8 cellular contexts compared by ENCODE assay signal in the genomic region with DNA sequence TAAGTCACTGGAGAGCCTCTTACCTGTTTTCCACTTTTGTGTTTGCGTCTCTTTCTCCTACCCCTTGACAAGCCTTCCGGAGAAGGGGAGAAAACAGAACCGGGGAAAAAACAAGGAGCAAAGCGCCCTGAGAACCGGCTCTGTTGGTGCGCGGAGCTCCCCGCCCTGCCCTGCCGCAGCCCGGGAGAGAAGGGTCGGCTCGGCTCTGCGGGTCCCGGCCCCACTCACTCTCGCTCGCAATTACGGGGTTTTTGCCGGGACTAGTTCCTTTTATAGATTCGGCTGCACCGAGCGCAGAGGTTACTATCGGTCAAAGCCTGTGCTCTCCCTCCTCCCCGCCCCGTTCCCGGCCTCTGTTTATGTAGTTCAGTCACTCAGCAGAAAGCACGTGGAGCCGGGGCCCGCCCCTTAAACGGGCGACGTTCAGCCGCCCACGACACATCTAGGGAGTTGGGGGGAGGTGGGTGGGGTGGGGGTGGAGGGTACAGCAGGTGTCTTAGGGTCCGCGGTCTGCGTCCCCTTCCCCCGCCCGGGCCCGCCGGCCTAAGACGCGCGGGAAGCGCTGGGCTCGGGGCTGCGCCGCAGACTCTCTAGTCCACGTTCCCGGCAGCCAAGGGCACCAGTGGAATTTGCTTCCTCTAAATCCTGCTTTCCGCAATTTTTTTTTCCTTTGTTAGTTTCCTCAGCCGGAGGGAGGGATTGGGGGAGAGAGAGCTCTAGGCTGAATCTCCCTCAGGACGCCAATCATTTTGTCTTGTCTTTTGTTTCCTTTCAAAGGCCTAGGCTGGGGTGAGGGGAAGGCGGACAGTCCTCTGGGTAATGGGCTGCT. TPM values are rescaled to one million over a fixed set of nuclear protein-coding genes. Genes with fewer than 3 reads are reported as not detected.
A peak's percentile ranks its signal among the peaks of the same experiment; 100 is the strongest.
DNase-seq lines count a peak whose midpoint lies in the region; ATAC-seq, FAIRE-seq and TF ChIP-seq lines count a peak whose summit lies in the region.

A gene with protein sequence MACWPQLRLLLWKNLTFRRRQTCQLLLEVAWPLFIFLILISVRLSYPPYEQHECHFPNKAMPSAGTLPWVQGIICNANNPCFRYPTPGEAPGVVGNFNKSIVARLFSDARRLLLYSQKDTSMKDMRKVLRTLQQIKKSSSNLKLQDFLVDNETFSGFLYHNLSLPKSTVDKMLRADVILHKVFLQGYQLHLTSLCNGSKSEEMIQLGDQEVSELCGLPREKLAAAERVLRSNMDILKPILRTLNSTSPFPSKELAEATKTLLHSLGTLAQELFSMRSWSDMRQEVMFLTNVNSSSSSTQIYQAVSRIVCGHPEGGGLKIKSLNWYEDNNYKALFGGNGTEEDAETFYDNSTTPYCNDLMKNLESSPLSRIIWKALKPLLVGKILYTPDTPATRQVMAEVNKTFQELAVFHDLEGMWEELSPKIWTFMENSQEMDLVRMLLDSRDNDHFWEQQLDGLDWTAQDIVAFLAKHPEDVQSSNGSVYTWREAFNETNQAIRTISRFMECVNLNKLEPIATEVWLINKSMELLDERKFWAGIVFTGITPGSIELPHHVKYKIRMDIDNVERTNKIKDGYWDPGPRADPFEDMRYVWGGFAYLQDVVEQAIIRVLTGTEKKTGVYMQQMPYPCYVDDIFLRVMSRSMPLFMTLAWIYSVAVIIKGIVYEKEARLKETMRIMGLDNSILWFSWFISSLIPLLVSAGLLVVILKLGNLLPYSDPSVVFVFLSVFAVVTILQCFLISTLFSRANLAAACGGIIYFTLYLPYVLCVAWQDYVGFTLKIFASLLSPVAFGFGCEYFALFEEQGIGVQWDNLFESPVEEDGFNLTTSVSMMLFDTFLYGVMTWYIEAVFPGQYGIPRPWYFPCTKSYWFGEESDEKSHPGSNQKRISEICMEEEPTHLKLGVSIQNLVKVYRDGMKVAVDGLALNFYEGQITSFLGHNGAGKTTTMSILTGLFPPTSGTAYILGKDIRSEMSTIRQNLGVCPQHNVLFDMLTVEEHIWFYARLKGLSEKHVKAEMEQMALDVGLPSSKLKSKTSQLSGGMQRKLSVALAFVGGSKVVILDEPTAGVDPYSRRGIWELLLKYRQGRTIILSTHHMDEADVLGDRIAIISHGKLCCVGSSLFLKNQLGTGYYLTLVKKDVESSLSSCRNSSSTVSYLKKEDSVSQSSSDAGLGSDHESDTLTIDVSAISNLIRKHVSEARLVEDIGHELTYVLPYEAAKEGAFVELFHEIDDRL (N-terminal part only) (minus strand): TSS at position 244 of the 829 bp plus-strand sequence. CDS start 24,476 bp downstream, outside the sequence.

- no peak within 1 kb of the TSS for H3K27ac Mint-ChIP-seq in natural killer cell treated with Interleukin-12 subunit alpha and Interleukin-12 subunit beta and Interleukin-15 and Interleukin-18, amount 100 ng/mL, for 72 hours
- H3K27ac Mint-ChIP-seq in stimulated activated naive CD8-positive, alpha-beta T cell treated with anti-CD3 and anti-CD28 coated beads, Interleukin-15, Interleukin-2, amounts not matched to agents 100 ng/mL and 50 ng/mL, for 24 hours: peak within 1 kb of the TSS; percentile 76

- DNase-seq in GM12891 (ENCODE audit: insufficient read length, low spot score) (peak; percentile 67), HK-2 (ENCODE audit: unreplicated experiment) (peak; percentile 83), SIG-M5 (lab: John Stamatoyannopoulos, UW) (peak; percentile 42), fibroblast of villous mesenchyme (ENCODE audit: low read depth) (peak; percentile 93)
- DNase-seq in activated gamma-delta T cell treated with anti-CD3 and anti-CD28 coated beads, Interleukin-2, amount 50 U/mL, for 16 hours (ENCODE audit: low read depth): peak; percentile 39
- DNase-seq in natural killer cell treated with Interleukin-12 subunit alpha and Interleukin-12 subunit beta and Interleukin-15 and Interleukin-18, amount 100 ng/mL, for 72 hours (ENCODE audit: low spot score): peak; percentile 65
- no peak for DNase-seq in NK-92 treated with Interleukin-12 subunit alpha and Interleukin-12 subunit beta, amount 100 ng/mL, for 24 hours (lab: John Stamatoyannopoulos, UW)

- peaks cover 14 to 30% of the 10 kb centered on the region in 2 donors for H3K27me3 Mint-ChIP-seq in natural killer cell treated with Interleukin-12 subunit alpha and Interleukin-12 subunit beta and Interleukin-15 and Interleukin-18, amount 100 ng/mL, for 72 hours
- H3K27me3 Mint-ChIP-seq in stimulated activated naive CD8-positive, alpha-beta T cell treated with anti-CD3 and anti-CD28 coated beads, Interleukin-15, Interleukin-2, amounts not matched to agents 100 ng/mL and 50 ng/mL, for 24 hours: peaks cover 7% of the 10 kb centered on the region

- FAIRE-seq in GM12891 (lab: Jason Lieb, UNC): no peak

- no peak for TF ChIP-seq POLR2A in GM12891 (IDR thresholded peaks at IDR 0.05; ENCODE audit: low read depth, low read length)

- H3K9me3 Mint-ChIP-seq in natural killer cell treated with Interleukin-12 subunit alpha and Interleukin-12 subunit beta and Interleukin-15 and Interleukin-18, amount 100 ng/mL, for 72 hours: no peaks in the 10 kb centered on the region
- H3K9me3 Mint-ChIP-seq in stimulated activated naive CD8-positive, alpha-beta T cell treated with anti-CD3 and anti-CD28 coated beads, Interleukin-15, Interleukin-2, amounts not matched to agents 100 ng/mL and 50 ng/mL, for 24 hours: no peaks in the 10 kb centered on the region

- peak within 1 kb of the TSS; percentile 79 for H3K4me3 ChIP-seq in fibroblast of villous mesenchyme (ENCODE audit: low read depth, low read length)

- H3K4me1 Mint-ChIP-seq in natural killer cell treated with Interleukin-12 subunit alpha and Interleukin-12 subunit beta and Interleukin-15 and Interleukin-18, amount 100 ng/mL, for 72 hours (ENCODE audit: low read depth in 2 of 2): peaks cover 15 to 16% of the 10 kb centered on the region in 2 donors
- H3K4me1 Mint-ChIP-seq in stimulated activated naive CD8-positive, alpha-beta T cell treated with anti-CD3 and anti-CD28 coated beads, Interleukin-15, Interleukin-2, amounts not matched to agents 100 ng/mL and 50 ng/mL, for 24 hours (ENCODE audit: low read depth): peaks cover 27% of the 10 kb centered on the region

- peak within 1 kb of the TSS; percentile 79 for H3K4me3 Mint-ChIP-seq in natural killer cell treated with Interleukin-12 subunit alpha and Interleukin-12 subunit beta and Interleukin-15 and Interleukin-18, amount 100 ng/mL, for 72 hours
- peak within 1 kb of the TSS; percentile 87 for H3K4me3 Mint-ChIP-seq in stimulated activated naive CD8-positive, alpha-beta T cell treated with anti-CD3 and anti-CD28 coated beads, Interleukin-15, Interleukin-2, amounts not matched to agents 100 ng/mL and 50 ng/mL, for 24 hours

- peak; percentile 59 to 76 for ATAC-seq in natural killer cell treated with Interleukin-12 subunit alpha and Interleukin-12 subunit beta and Interleukin-15 and Interleukin-18, amount 100 ng/mL, for 72 hours

- TF ChIP-seq CTCF in fibroblast of villous mesenchyme (IDR thresholded peaks at IDR 0.05; ENCODE audit: insufficient read depth, low read depth, low read length): no peak

- H3K36me3 Mint-ChIP-seq in natural killer cell treated with Interleukin-12 subunit alpha and Interleukin-12 subunit beta and Interleukin-15 and Interleukin-18, amount 100 ng/mL, for 72 hours: no peaks in the 10 kb centered on the region
- H3K36me3 Mint-ChIP-seq in stimulated activated naive CD8-positive, alpha-beta T cell treated with anti-CD3 and anti-CD28 coated beads, Interleukin-15, Interleukin-2, amounts not matched to agents 100 ng/mL and 50 ng/mL, for 24 hours (ENCODE audit: low read depth): no peaks in the 10 kb centered on the region

TF ChIP-seq in GM12891, 5 proteins besides CTCF, POLR2A, EP300 and RAD21:
- TF ChIP-seq PAX5 (IDR thresholded peaks at IDR 0.05; ENCODE audit: insufficient read depth, low read length, severe bottlenecking) (no peak), POU2F2 (IDR thresholded peaks at IDR 0.05; ENCODE audit: low read depth, low read length) (no peak), SPI1 (IDR thresholded peaks at IDR 0.05; ENCODE audit: low read depth, low read length) (no peak), TAF1 (IDR thresholded peaks at IDR 0.05; ENCODE audit: low read depth, low read length) (no peak), POLR2AphosphoS5 (IDR thresholded peaks at IDR 0.05; ENCODE audit: low read depth, low read length) (no peak)

RNA-seq across cellular contexts. Expression of the gene that starts here (rescaled TPM):
- 0.08 TPM for polyA plus RNA-seq in GM12891 (2012; ENCODE audit: low read depth, missing spikeins)
- 88.3 and 132 TPM in 2 replicates for total RNA-seq in fibroblast of villous mesenchyme
- 1 to 10 TPM; 4.9 to 5.0 TPM for total RNA-seq in natural killer cell treated with Interleukin-12 subunit alpha and Interleukin-12 subunit beta and Interleukin-15 and Interleukin-18, amount 100 ng/mL, for 72 hours

Comparison
In these comparisons a context has a peak if more than half of its experiments do, and no peak if none do; other contexts are left out.
1. RNA of the gene that starts here (total RNA-seq): 88.3 to 132 TPM in fibroblast of villous mesenchyme; 4.9 to 5.0 TPM in natural killer cell treated with Interleukin-12 subunit alpha and Interleukin-12 subunit beta and Interleukin-15 and Interleukin-18, amount 100 ng/mL, for 72 hours; every median in the first group is over 10 times any median in the second.